14 cellular contexts compared by ENCODE assay signal in the genomic region with DNA sequence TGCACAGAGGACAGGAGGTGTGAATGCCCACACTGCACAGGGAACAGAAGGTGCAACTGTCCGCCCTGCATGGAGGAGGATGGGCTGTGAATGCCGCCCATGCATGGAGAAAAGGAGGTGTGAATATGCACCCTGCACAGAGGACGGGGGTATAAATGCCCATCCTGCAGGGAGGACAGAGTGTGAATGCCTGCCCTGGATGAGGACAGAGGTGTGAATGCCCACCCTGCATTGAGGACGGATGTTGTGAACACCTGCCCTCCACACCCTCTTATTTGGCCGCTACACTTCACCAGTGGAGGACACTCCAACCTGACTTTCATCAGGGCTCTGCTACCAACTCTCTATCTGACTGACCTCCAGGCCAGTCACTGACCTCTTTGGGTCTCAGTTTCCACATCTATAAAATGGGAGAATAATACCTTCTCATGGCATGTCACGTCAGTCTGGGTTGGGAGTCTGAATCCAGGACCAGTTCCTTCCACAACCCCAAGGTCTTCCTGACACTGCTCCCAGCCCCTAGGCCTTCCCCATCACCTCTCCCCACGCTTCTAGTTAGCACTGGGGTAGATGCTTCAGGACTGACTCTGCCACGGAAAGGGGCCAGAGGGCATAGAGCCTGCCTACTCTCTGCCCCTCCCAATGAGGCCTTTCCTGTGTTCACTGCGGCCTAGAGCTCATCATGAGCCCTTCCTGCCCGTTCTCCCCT. TPM values are rescaled to one million over a fixed set of nuclear protein-coding genes. Genes with fewer than 3 reads are reported as not detected.
DNase-seq lines count a peak whose midpoint lies in the region; ATAC-seq and TF ChIP-seq lines count a peak whose summit lies in the region.
"Had no signal": no experiment of that assay in that cellular context is flagged by ENCODE, and none has a peak within 500 bp of the region (broad histone marks: within the 10 kb centered on the region; RNA-seq: fewer than 3 reads in every experiment).

No MANE protein-coding gene starts in this region.

- peak overlapping the region; percentile 1 for H3K27ac ChIP-seq in CD8-positive, alpha-beta memory T cell (ENCODE audit: low read depth, low read length)
- H3K27ac ChIP-seq in endodermal cell (ENCODE audit: low read depth, low read length) = no peak overlapping the region
- H3K27ac ChIP-seq in spleen = peak overlapping the region in 5 of 8 donors; percentile 81 to 91 (median 86)
- H3K27ac ChIP-seq: VCaP had no signal

- H3K9me3 Mint-ChIP-seq in CD8-positive, alpha-beta memory T cell = no peaks in the 10 kb centered on the region
- no peaks in the 10 kb centered on the region for H3K9me3 Mint-ChIP-seq in T-cell
- H3K9me3 Mint-ChIP-seq in endodermal cell = no peaks in the 10 kb centered on the region

- peaks cover 0 to 2% of the 10 kb centered on the region in 2 donors for H3K27me3 Mint-ChIP-seq in CD8-positive, alpha-beta memory T cell
- H3K27me3 Mint-ChIP-seq in T-cell (no peaks in the 10 kb centered on the region), endodermal cell (ENCODE audit: insufficient read depth) (no peaks in the 10 kb centered on the region)

- ATAC-seq in T-cell (replicated peaks in 1 of 4) (no peak), GM18909 (IDR thresholded peaks at IDR 0.05; ENCODE audit: poor library complexity, unreplicated experiment) (no peak)
- ATAC-seq: Panc1, pancreas had no signal

- intact Hi-C loops in spleen (cut with DNase I; ENCODE audit: low total_unique reads) = no loop called here

- peaks cover 49 to 61% (median 54%) of the 10 kb centered on the region in 3 donors for H3K4me1 Mint-ChIP-seq in CD8-positive, alpha-beta memory T cell
- H3K4me1 Mint-ChIP-seq in T-cell (peaks cover 38 to 56% (median 51%) of the 10 kb centered on the region in 3 donors), endodermal cell (peaks cover 36% of the 10 kb centered on the region)

- H3K4me1 ChIP-seq in CD8-positive, alpha-beta memory T cell (ENCODE audit: insufficient read depth, low read length) = peaks cover 34% of the 10 kb centered on the region
- peaks cover 16% of the 10 kb centered on the region for H3K4me1 ChIP-seq in endodermal cell (ENCODE audit: control insufficient read depth, insufficient read depth, low read length)
- H3K4me1 ChIP-seq in spleen = peaks cover 38 to 67% (median 53%) of the 10 kb centered on the region in 6 donors

- DNase-seq in CD8-positive, alpha-beta memory T cell = no peak
- DNase-seq in T-cell = no peak
- DNase-seq in endodermal cell = no peak
- DNase-seq in spleen = no peak
- DNase-seq in MV-4-11 (lab: John Stamatoyannopoulos, UW) = no peak
- no peak for DNase-seq in iPS-NIHi7 (ENCODE audit: extremely low spot score)
- no peak for DNase-seq in NCI-H446 treated with DMSO at 0.1 percent for 48 hours (lab: John Stamatoyannopoulos, UW)
- DNase-seq: amniotic stem cell, erythroblast, NCI-H2171, pancreas had no signal

- no peak for TF ChIP-seq POLR2A in spleen (IDR thresholded peaks at IDR 0.05)

- no peak overlapping the region for H3K9ac ChIP-seq in endodermal cell (ENCODE audit: extremely low read depth, low read length, poor library complexity, severe bottlenecking)

- H3K4me3 Mint-ChIP-seq in CD8-positive, alpha-beta memory T cell = peak overlapping the region in 2 of 7 donors; percentile 20 to 40
- H3K4me3 Mint-ChIP-seq in T-cell = no peak overlapping the region
- H3K4me3 Mint-ChIP-seq in endodermal cell = no peak overlapping the region

- H3K27me3 ChIP-seq in CD8-positive, alpha-beta memory T cell (ENCODE audit: insufficient read depth, low read length, poor library complexity, severe bottlenecking) = no peaks in the 10 kb centered on the region
- H3K27me3 ChIP-seq in endodermal cell (ENCODE audit: control insufficient read depth, insufficient read depth, low read length, poor library complexity, severe bottlenecking) = no peaks in the 10 kb centered on the region
- no peaks in the 10 kb centered on the region for H3K27me3 ChIP-seq in spleen (replicated peaks in 1 of 7)
- H3K27me3 ChIP-seq: pancreas had no signal

- H3K4me3 ChIP-seq in CD8-positive, alpha-beta memory T cell (ENCODE audit: low read length) = no peak overlapping the region
- H3K4me3 ChIP-seq in endodermal cell (ENCODE audit: low read length) (no peak overlapping the region), spleen (no peak overlapping the region)
- H3K4me3 ChIP-seq: pancreas had no signal

- no peak for TF ChIP-seq CTCF in endodermal cell (conservative IDR thresholded peaks at IDR 0.05)
- TF ChIP-seq CTCF in spleen (IDR thresholded peaks at IDR 0.05 in 8 of 11, conservative IDR thresholded peaks at IDR 0.05 in 3 of 11) = no peak

- H3K27ac Mint-ChIP-seq in CD8-positive, alpha-beta memory T cell = peak overlapping the region; percentile 92 to 99 (median 96)
- H3K27ac Mint-ChIP-seq in T-cell (peak overlapping the region; percentile 89 to 92), endodermal cell (peak overlapping the region; percentile 52)

- POLR2A ChIA-PET in CD8-positive, alpha-beta memory T cell (lab: Charles Lee) = no interaction called here
- POLR2A ChIA-PET in T-cell (lab: Charles Lee) = no interaction called here

- H3K36me3 ChIP-seq in CD8-positive, alpha-beta memory T cell (ENCODE audit: insufficient read depth, low read length) = peaks cover 13% of the 10 kb centered on the region
- H3K36me3 ChIP-seq in endodermal cell (ENCODE audit: control insufficient read depth, insufficient read depth, low read length) (peaks cover 25% of the 10 kb centered on the region), spleen (peaks cover 3 to 65% (median 54%) of the 10 kb centered on the region in 6 donors)

- H3K36me3 Mint-ChIP-seq in CD8-positive, alpha-beta memory T cell = peaks cover 0 to 52% (median 4%) of the 10 kb centered on the region in 3 donors
- H3K36me3 Mint-ChIP-seq in T-cell (peaks cover 12% of the 10 kb centered on the region), endodermal cell (ENCODE audit: low read depth) (peaks cover 35% of the 10 kb centered on the region)

- CTCF ChIA-PET in CD8-positive, alpha-beta memory T cell (lab: Charles Lee) = no interaction called here
- CTCF ChIA-PET in T-cell (lab: Charles Lee) = no interaction called here

- H3K9me3 ChIP-seq in CD8-positive, alpha-beta memory T cell (ENCODE audit: low read length) = no peaks in the 10 kb centered on the region
- H3K9me3 ChIP-seq in endodermal cell (ENCODE audit: control insufficient read depth, low read length) (no peaks in the 10 kb centered on the region), spleen (no peaks in the 10 kb centered on the region)
- H3K9me3 ChIP-seq: pancreas had no signal

- WGBS in endodermal cell (ENCODE audit: insufficient coverage in 1 of 2, insufficient read length in 1 of 2), 2 experiments = 91 to 100% methylated on average over 4 to 10 of the region's 10 CpGs
- 78 to 90% (median 79%) methylated on average over 9 to 10 of the region's 10 CpGs for WGBS in spleen, 5 donors

RNA-seq across cellular contexts. Expression of gene ZBTB17, which starts 28.4 kb away (rescaled TPM):
- total RNA-seq in CD8-positive, alpha-beta memory T cell = 10 to 100 TPM; 49.9 to 51.5 TPM
- polyA plus RNA-seq in CD8-positive, alpha-beta memory T cell = 24.7 TPM
- total RNA-seq in T-cell (10 to 100 TPM; 66.6 to 82.6 (median 78.3) TPM), endodermal cell (10 to 100 TPM; 28.0 to 31.7 TPM), spleen (10 to 100 TPM; 36.8 to 73.4 (median 52.1) TPM)
- polyA plus RNA-seq in endodermal cell (2013, experiment 1 of 2) = 35.1 TPM
- polyA plus RNA-seq in endodermal cell (2013, experiment 2 of 2) = 32.6 TPM
- polyA plus RNA-seq in spleen = 100 to 1,000 TPM in 2 of 3 donors, 10 to 100 TPM in 1; 46.5 to 139 (median 111) TPM

RNA-seq across cellular contexts. Expression of gene SRARP, which starts 56.5 kb away (rescaled TPM):
- total RNA-seq in CD8-positive, alpha-beta memory T cell = not detected
- polyA plus RNA-seq in CD8-positive, alpha-beta memory T cell = not detected
- total RNA-seq in T-cell (not detected), endodermal cell (1 to 10 TPM in 1 of 2 donors, under 1 TPM in 1; 0.97 to 1.3 TPM), spleen (not detected)
- 0.18 TPM for polyA plus RNA-seq in endodermal cell (2013, experiment 1 of 2)
- polyA plus RNA-seq in endodermal cell (2013, experiment 2 of 2) = 0.12 TPM
- polyA plus RNA-seq in spleen = not detected
- total RNA-seq: pancreas had no signal
- polyA plus RNA-seq: pancreas had no signal
